ENCODE assay signal across 1 cellular context in the genomic region with DNA sequence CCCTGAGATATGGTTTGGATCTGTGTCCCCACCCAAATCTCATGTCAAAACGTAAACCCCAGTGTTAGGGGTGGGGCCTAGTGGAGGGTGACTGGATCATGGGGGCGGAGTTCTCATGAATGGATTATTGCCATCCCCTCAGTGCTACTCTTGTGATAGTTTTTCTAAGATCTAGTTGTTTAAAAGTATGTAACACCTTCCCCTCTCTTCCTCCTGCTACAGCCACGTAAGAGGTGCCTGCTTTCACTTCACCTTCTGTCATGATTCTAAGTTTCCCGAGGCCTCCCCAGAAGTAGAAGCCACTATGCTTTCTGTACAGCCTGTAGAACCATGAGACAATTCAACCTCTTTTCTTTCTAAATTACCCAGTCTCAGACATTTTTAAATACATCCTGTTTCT.
TF ChIP-seq lines count a peak whose summit lies in the region.

No MANE protein-coding gene starts in this region.

TF ChIP-seq in GM12878, 131 proteins besides CTCF, POLR2A, EP300 and RAD21:
- TF ChIP-seq CREB1 (IDR thresholded peaks at IDR 0.05; ENCODE audit: low read depth) (peak; percentile 22; the same call in 1 of the 2 replicates), SPI1 (IDR thresholded peaks at IDR 0.05; ENCODE audit: borderline replicate concordance, insufficient read depth, low read depth, low read length) (peak; percentile 2; the same call in 1 of the 2 replicates), RCOR1 (conservative IDR thresholded peaks at IDR 0.05; ENCODE audit: low read depth, low read length) (no peak)
